In genomic region chr9:111299604-111299936, GRCh38 we compare ENCODE assay signal across 11 cellular contexts. TPM values are rescaled to one million over a fixed set of nuclear protein-coding genes. Genes with fewer than 3 reads are reported as not detected.
A peak's percentile ranks its signal among the peaks of the same experiment; 100 is the strongest.
DNase-seq lines count a peak whose midpoint lies in the region; ATAC-seq and TF ChIP-seq lines count a peak whose summit lies in the region.
"Not testable (repeated sequence)": the region's sequence is repeated elsewhere in the genome, so short reads cannot be mapped to it uniquely, and the experiment has no call there.
"Had no signal": no experiment of that assay in that cellular context is flagged by ENCODE, and none has a peak within 500 bp of the region (broad histone marks: within the 10 kb centered on the region; RNA-seq: fewer than 3 reads in every experiment).

No MANE protein-coding gene starts in this region.

- H3K14ac ChIP-seq in IMR-90 (replicated peaks; ENCODE audit: low read depth, low read length), result peak overlapping the region; percentile 56

- CTCF ChIA-PET in IMR-90 (lab: Yijun Ruan, JAX), result interaction anchor here (0.6 to 1.2 kb wide), 3 partner anchors 18 to 264 kb away, joined by 3 read pairs; no protein-coding TSS in a partner anchor
- CTCF ChIA-PET in WTC11 (lab: Charles Lee), result interaction anchor here (0.8 to 1.9 kb wide), 5 partner anchors 57 to 464 kb away, joined by 3 to 8 read pairs (median 3); no protein-coding TSS in a partner anchor

- peak overlapping the region; percentile 72 for H3K4ac ChIP-seq in IMR-90 (ENCODE audit: low read depth, low read length)

- not testable (repeated sequence) for BruUV-seq in IMR-90 (replicated peaks; lab: Mats Ljungman, UMichigan)

- not testable (repeated sequence) for H3K27ac Mint-ChIP-seq in WTC11

- H2BK15ac ChIP-seq in IMR-90 (ENCODE audit: low read depth, low read length), result peak overlapping the region; percentile 57; the same call in 2 of the 3 replicates

- H3K4me3 Mint-ChIP-seq in WTC11, result not testable (repeated sequence)

- H4K20me1 ChIP-seq in IMR-90 (ENCODE audit: insufficient read depth, low read length), result not testable (repeated sequence)

- not testable (repeated sequence) for H2AFZ ChIP-seq in IMR-90 (replicated peaks; ENCODE audit: low read length, poor library complexity)
- H2AFZ ChIP-seq in neuron (ENCODE audit: low read depth, low read length), result peak overlapping the region; percentile 91

- H3K79me1 ChIP-seq in IMR-90 (ENCODE audit: low read depth in 1 of 2, low read length in 2 of 2), result peaks cover 2 to 12% of the 10 kb centered on the region in 2 experiments; a peak in 3 of 4 replicates

- dilution Hi-C loops in IMR-90 (cut with HindIII; ENCODE audit: low sequenced_read_pairs, unreplicated experiment), result not testable (repeated sequence)

- peaks cover 15% of the 10 kb centered on the region for H3K4me1 Mint-ChIP-seq in WTC11

- H3K4me3 ChIP-seq in IMR-90 (ENCODE audit: insufficient read depth, low read depth, low read length); neuron (ENCODE audit: low read length); skeletal muscle satellite cell (ENCODE audit: low read length): not testable (repeated sequence)
- peak overlapping the region in 47 of 59 donors; percentile 1 to 63 (median 41) for H3K4me3 ChIP-seq in dorsolateral prefrontal cortex
- H3K4me3 ChIP-seq in right atrium auricular region, result peak overlapping the region in 1 of 2 donors; percentile 5

- H4K91ac ChIP-seq in IMR-90 (ENCODE audit: insufficient read depth, low read depth, low read length), result peak overlapping the region; percentile 53; the same call in 1 of the 2 replicates

- not testable (repeated sequence) for H4K5ac ChIP-seq in IMR-90 (ENCODE audit: low read depth, low read length)

- H3K27ac ChIP-seq in C4-2B; IMR-90 (ENCODE audit: insufficient read depth, low read length): not testable (repeated sequence)
- peak overlapping the region in 53 of 59 donors; percentile 11 to 97 (median 90) for H3K27ac ChIP-seq in dorsolateral prefrontal cortex
- H3K27ac ChIP-seq in right atrium auricular region, result peak overlapping the region in 1 of 2 donors; percentile 48

- in situ Hi-C loops in IMR-90 (cut with MboI; ENCODE audit: low sequenced_read_pairs), result loop anchor here (5.0 kb wide), 2 partner anchors 262 to 662 kb away; partner anchors contain the start of gene LPAR1

- not testable (repeated sequence) for H3K9me3 ChIP-seq in IMR-90 (ENCODE audit: control insufficient read depth, insufficient read depth, low read length); right atrium auricular region; neuron (ENCODE audit: low read length); skeletal muscle satellite cell (replicated peaks; ENCODE audit: low read length)

- not testable (repeated sequence) for TF ChIP-seq RAD21 in IMR-90 (IDR thresholded peaks at IDR 0.05; ENCODE audit: low read length)

- H3K27me3 ChIP-seq in IMR-90 (ENCODE audit: control insufficient read depth, insufficient read depth, low read length); dorsolateral prefrontal cortex; right atrium auricular region; neuron (ENCODE audit: insufficient read depth, low read length); skeletal muscle satellite cell (ENCODE audit: control insufficient read depth, insufficient read depth, low read length): not testable (repeated sequence)

- not testable (repeated sequence) for H3K36me3 ChIP-seq in IMR-90 (ENCODE audit: control insufficient read depth, insufficient read depth, low read length); right atrium auricular region; neuron (ENCODE audit: insufficient read depth, low read length); skeletal muscle satellite cell (ENCODE audit: insufficient read depth, low read length)

- not testable (repeated sequence) for H2AK5ac ChIP-seq in IMR-90 (ENCODE audit: low read depth, low read length)

- peak overlapping the region; percentile 38 for H2BK5ac ChIP-seq in IMR-90 (ENCODE audit: low read depth, low read length, poor library complexity, severe bottlenecking)

- not testable (repeated sequence) for DNase-seq in IMR-90; WTC11 (ENCODE audit: low spot score); dorsolateral prefrontal cortex; right atrium auricular region (ENCODE audit: low spot score)

- H3K23ac ChIP-seq in IMR-90 (ENCODE audit: low read depth, low read length), result not testable (repeated sequence)

- WGBS in IMR-90 (ENCODE audit: extremely low coverage in 2 of 2, insufficient read length in 1 of 2), 2 experiments, result no CpG with 5 or more reads among the region's 3 CpGs

- H3K36me3 Mint-ChIP-seq in WTC11, result not testable (repeated sequence)

- H2BK120ac ChIP-seq in IMR-90 (ENCODE audit: low read depth, low read length), result peak overlapping the region; percentile 80

- POLR2A ChIA-PET in IMR-90 (lab: Charles Lee; ENCODE audit: unreplicated experiment); WTC11 (lab: Charles Lee): not testable (repeated sequence)

- H3K9me1 ChIP-seq in IMR-90 (ENCODE audit: insufficient read depth, low read length), result not testable (repeated sequence)

- not testable (repeated sequence) for H3K56ac ChIP-seq in IMR-90 (ENCODE audit: extremely low read depth, insufficient read depth, low read length)

- not testable (repeated sequence) for H3K27me3 Mint-ChIP-seq in WTC11 (ENCODE audit: low read depth)

- TF ChIP-seq CTCF in C4-2B (conservative IDR thresholded peaks at IDR 0.05) (peak; percentile 45), WTC11 (IDR thresholded peaks at IDR 0.05) (peak; percentile 9; the same call in 1 of the 2 replicates), dorsolateral prefrontal cortex (IDR thresholded peaks at IDR 0.05 in 54 of 56, conservative IDR thresholded peaks at IDR 0.05 in 2 of 56; ENCODE audit: low read depth in 1 of 56, partially characterized antibody in 56 of 56) (peak in 7 of 56 donors; percentile 1 to 36 (median 3)), right atrium auricular region (IDR thresholded peaks at IDR 0.05) (peak; percentile 7 to 29)
- TF ChIP-seq CTCF in IMR-90 (conservative IDR thresholded peaks at IDR 0.05; ENCODE audit: low read depth, low read length), result not testable (repeated sequence)

- not testable (repeated sequence) for H2AK9ac ChIP-seq in IMR-90 (replicated peaks; ENCODE audit: low read depth, low read length, poor library complexity)

- not testable (repeated sequence) for H3K18ac ChIP-seq in IMR-90 (ENCODE audit: low read depth, low read length)

- not testable (repeated sequence) for TF ChIP-seq POLR2A in IMR-90 (IDR thresholded peaks at IDR 0.05; ENCODE audit: low read depth, low read length)

- ATAC-seq in IMR-90 (ENCODE audit: low read depth), result peak; percentile 22
- not testable (repeated sequence) for ATAC-seq in WTC11

- H3K4me1 ChIP-seq in IMR-90 (ENCODE audit: control insufficient read depth, insufficient read depth, low read length); right atrium auricular region; neuron (ENCODE audit: insufficient read depth, low read length): not testable (repeated sequence)
- H3K4me1 ChIP-seq in skeletal muscle satellite cell (ENCODE audit: control insufficient read depth, insufficient read depth, low read length), result peaks cover 13% of the 10 kb centered on the region

- peak overlapping the region; percentile 80 for H2BK20ac ChIP-seq in IMR-90 (ENCODE audit: low read depth, low read length)

- peaks cover 12% of the 10 kb centered on the region for H3K9me3 Mint-ChIP-seq in WTC11

- H4K8ac ChIP-seq in IMR-90 (ENCODE audit: low read depth in 2 of 2, low read length in 2 of 2), result peak overlapping the region in 1 of 2 experiments; percentile 56; a peak in 2 of 4 replicates

- not testable (repeated sequence) for H3K4me2 ChIP-seq in IMR-90 (ENCODE audit: low read depth, low read length)
- peak overlapping the region; percentile 62 for H3K4me2 ChIP-seq in skeletal muscle satellite cell (ENCODE audit: low read length)

- intact Hi-C loops in IMR-90 (cut with micrococcal nuclease), result loop anchor here (1.0 to 10.0 kb wide), 8 partner anchors 261 to 722 kb away; partner anchors contain the start of genes LPAR1 and SVEP1
- intact Hi-C loops in dorsolateral prefrontal cortex (cut with DNase I), result loop anchor here (2.0 to 5.0 kb wide), 5 partner anchors 261 to 662 kb away; partner anchors contain the start of gene LPAR1 (in 1 of the 2)

- not testable (repeated sequence) for H3K9ac ChIP-seq in IMR-90 (ENCODE audit: low read depth, low read length)
- H3K9ac ChIP-seq in skeletal muscle satellite cell (ENCODE audit: low read depth, low read length), result peak overlapping the region; percentile 52

RNA-seq across cellular contexts. Expression of gene OR2K2, which starts 30.5 kb away (rescaled TPM):
- total RNA-seq in IMR-90 (2012; rRNA removed) (not detected in 2 replicates), WTC11 (2021) (not detected in 3 replicates), dorsolateral prefrontal cortex (1 to 10 TPM in 1 of 120 experiments, under 1 TPM in 15, not detected in 104; 0.39 to 1.2 (median 0.50) TPM), right atrium auricular region (not detected)
- polyA plus RNA-seq in IMR-90 (2012; rRNA removed), result not detected in 2 replicates
- not detected in 2 replicates for polyA plus RNA-seq in IMR-90 (2012; cell fraction: cytosol; rRNA removed)
- polyA plus RNA-seq in IMR-90 (2012; cell fraction: nucleus; rRNA removed; ENCODE audit: low replicate concordance), result 0.15 TPM in 1 of 2 replicates, not detected in the other
- not detected in 2 replicates for total RNA-seq in skeletal muscle satellite cell (2012; rRNA removed)
- total RNA-seq: Daoy, GM23338, M059J had no signal
- polyA plus RNA-seq: BJ, GM23338 had no signal
